8 cellular contexts compared by ENCODE assay signal in the genomic region with DNA sequence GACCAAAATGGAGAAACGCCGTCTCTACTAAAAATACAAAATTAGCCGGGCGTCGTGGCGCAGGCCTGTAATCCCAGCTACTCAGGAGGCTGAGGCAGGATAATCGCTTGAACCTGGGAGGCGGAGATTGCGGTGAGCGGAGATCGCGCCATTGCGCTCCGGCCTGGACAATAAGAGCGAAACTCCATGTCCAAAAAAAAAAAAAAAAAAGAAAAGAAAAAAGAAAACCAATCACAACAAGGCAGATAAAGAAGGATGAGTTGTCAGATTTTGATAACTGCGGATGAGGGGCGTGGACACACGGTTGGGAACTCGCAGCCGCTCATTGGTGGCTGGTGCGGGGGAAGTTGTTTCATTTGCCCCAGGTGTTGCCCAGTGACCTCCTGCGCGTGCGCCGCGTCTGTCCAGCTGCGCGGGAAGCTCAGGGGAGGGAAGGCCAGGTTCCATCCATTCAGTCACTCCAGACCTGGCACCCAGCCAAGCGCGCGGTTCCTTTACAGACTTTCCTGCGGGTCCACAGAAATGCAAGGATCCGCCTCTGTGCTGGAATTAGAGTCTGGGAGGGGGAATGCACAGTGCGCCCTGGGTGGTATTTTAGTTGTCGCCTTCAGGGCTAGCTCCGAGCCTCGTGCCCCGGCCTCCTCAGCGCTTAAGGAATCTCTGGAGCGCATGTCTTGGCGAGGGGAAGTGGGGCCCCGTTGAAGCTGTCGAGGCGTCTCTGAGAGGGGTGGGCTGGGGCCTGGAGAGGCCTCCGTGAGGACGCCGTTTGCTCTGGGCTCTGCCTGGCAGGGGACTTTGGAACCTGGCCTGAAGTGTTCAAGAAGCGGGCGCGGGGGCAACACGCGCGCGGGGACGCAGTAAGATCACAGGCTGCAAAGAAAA. TPM values are rescaled to one million over a fixed set of nuclear protein-coding genes. Genes with fewer than 3 reads are reported as not detected.
DNase-seq lines count a peak whose midpoint lies in the region; ATAC-seq and TF ChIP-seq lines count a peak whose summit lies in the region.

No MANE protein-coding gene starts in this region.

- H3K27ac ChIP-seq in HUES48 (ENCODE audit: low read depth, low read length) (peak overlapping the region; percentile 68), body of pancreas (peak overlapping the region; percentile 72 to 94 (median 86)), iPS-20b (ENCODE audit: low read length) (no peak overlapping the region), skin epidermis (peak overlapping the region in 20 of 21 experiments; percentile 25 to 84 (median 74))

- peak; percentile 55 for DNase-seq in GM06990 (ENCODE audit: extremely low read depth, insufficient read length)
- peak; percentile 73 for DNase-seq in RPMI8226
- DNase-seq in body of pancreas: peak; percentile 83 to 89 (median 86)

- TF ChIP-seq CTCF in GM06990 (IDR thresholded peaks at IDR 0.05; ENCODE audit: insufficient read depth, low read length, poor library complexity, severe bottlenecking) (no peak), body of pancreas (IDR thresholded peaks at IDR 0.05) (no peak)

- TF ChIP-seq POLR2A in body of pancreas (IDR thresholded peaks at IDR 0.05): no peak

- WGBS in body of pancreas, 2 donors: 27 to 39% methylated on average over 39 to 55 of the region's 55 CpGs

- H3K9me3 ChIP-seq in HUES48 (ENCODE audit: control insufficient read depth, insufficient read depth, low read length): no peaks in the 10 kb centered on the region
- H3K9me3 ChIP-seq in body of pancreas: no peaks in the 10 kb centered on the region
- H3K9me3 ChIP-seq in iPS-20b (ENCODE audit: insufficient read depth, low read depth, low read length): no peaks in the 10 kb centered on the region

- H3K9ac ChIP-seq in HUES48 (ENCODE audit: low read depth, low read length) (0 out of 2 replicates have a peak overlapping the region, but pooled peaks have one; percentile 28), iPS-20b (ENCODE audit: low read depth, low read length) (peak overlapping the region; percentile 72; the same call in 1 of the 2 replicates)

- H3K27me3 ChIP-seq in GM06990 (replicated peaks; ENCODE audit: control insufficient read depth, insufficient read depth, low read length): no peaks in the 10 kb centered on the region
- 0 out of 2 replicates have a peak, but pooled peaks cover 3% of the 10 kb centered on the region for H3K27me3 ChIP-seq in HUES48 (ENCODE audit: control insufficient read depth, insufficient read depth, low read length)
- H3K27me3 ChIP-seq in body of pancreas: no peaks in the 10 kb centered on the region
- peaks cover 24% of the 10 kb centered on the region for H3K27me3 ChIP-seq in iPS-20b (ENCODE audit: insufficient read depth, low read length)

- intact Hi-C loops in body of pancreas (cut with DNase I): no loop called here

- peak; percentile 54 for ATAC-seq in body of pancreas
- ATAC-seq in HG03159 (IDR thresholded peaks at IDR 0.05; ENCODE audit: unreplicated experiment): no peak
- no peak for ATAC-seq in GM21723 (IDR thresholded peaks at IDR 0.05; ENCODE audit: unreplicated experiment)

- H3K4me1 ChIP-seq in HUES48 (ENCODE audit: control insufficient read depth, insufficient read depth, low read length) (peaks cover 28% of the 10 kb centered on the region), body of pancreas (peaks cover 36% of the 10 kb centered on the region), iPS-20b (ENCODE audit: insufficient read depth, low read length) (peaks cover 17% of the 10 kb centered on the region)

- H3K36me3 ChIP-seq in GM06990 (ENCODE audit: control insufficient read depth, insufficient read depth, low read length): peaks cover 6% of the 10 kb centered on the region
- H3K36me3 ChIP-seq in HUES48 (ENCODE audit: control insufficient read depth, insufficient read depth, low read length): peaks cover 4% of the 10 kb centered on the region
- no peaks in the 10 kb centered on the region for H3K36me3 ChIP-seq in body of pancreas (replicated peaks in 1 of 2; ENCODE audit: insufficient read depth in 1 of 2, low read depth in 2 of 2)
- 0 out of 2 replicates have a peak, but pooled peaks cover 1% of the 10 kb centered on the region for H3K36me3 ChIP-seq in iPS-20b (ENCODE audit: insufficient read depth, low read depth, low read length)

- H3K4me3 ChIP-seq in GM06990 (replicated peaks; ENCODE audit: low read depth, low read length) (peak overlapping the region; percentile 69), HUES48 (ENCODE audit: low read depth, low read length) (peak overlapping the region; percentile 76), body of pancreas (peak overlapping the region; percentile 18 to 20), iPS-20b (ENCODE audit: low read length) (peak overlapping the region; percentile 74), skin epidermis (peak overlapping the region; percentile 35 to 59 (median 47))

RNA-seq across cellular contexts. Expression of gene GCHFR, which starts 0.7 kb away (rescaled TPM):
- total RNA-seq in body of pancreas: 10 to 100 TPM; 26.4 to 43.6 TPM

RNA-seq across cellular contexts. Expression of gene C15orf62, which starts 6.6 kb away (rescaled TPM):
- under 1 TPM in 1 of 2 donors, not detected in 1; 0.26 TPM for total RNA-seq in body of pancreas

RNA-seq across cellular contexts. Expression of gene RMDN3, which starts 8.1 kb away (rescaled TPM):
- total RNA-seq in body of pancreas: 10 to 100 TPM; 17.6 to 23.7 TPM

RNA-seq across cellular contexts. Expression of gene ZFYVE19, which starts 43.7 kb away (rescaled TPM):
- 10 to 100 TPM; 27.0 to 29.3 TPM for total RNA-seq in body of pancreas

RNA-seq across cellular contexts. Expression of gene DNAJC17, which starts 44.1 kb away (rescaled TPM):
- 10 to 100 TPM; 18.7 to 36.6 TPM for total RNA-seq in body of pancreas

Comparison
In these comparisons a context has a peak if more than half of its experiments do, and no peak if none do; other contexts are left out.
1. H3K4me3 ChIP-seq: peak in every context shown above with its lines; median percentile 76 in HUES48; 74 in iPS-20b; 69 in GM06990; 47 in skin epidermis; 19 in body of pancreas.